Comparison of ENCODE assay signal across 24 cellular contexts in genomic region chr1:6695861-6696260, GRCh38.
"Had no signal": no experiment of that assay in that cellular context is flagged by ENCODE, and none has a peak within 500 bp of the region (broad histone marks: within the 10 kb centered on the region; RNA-seq: fewer than 3 reads in every experiment).

No MANE protein-coding gene starts in this region.

- H3K36me3 ChIP-seq: prostate gland, right lobe of liver, suprapubic skin, thyroid gland had no signal

- H3K4me1 ChIP-seq: foreskin keratinocyte had no signal

- H3K9me3 Mint-ChIP-seq: endodermal cell; immature natural killer cell; naive B cell; nephron; stimulated activated effector memory CD8-positive, alpha-beta T cell treated with anti-CD3 and anti-CD28 coated beads, Interleukin-12 subunit alpha, Interleukin-12 subunit beta, amount 100 ng/mL, for 72 hours; type B pancreatic cell had no signal

- H2AFZ ChIP-seq: parathyroid adenoma had no signal

- DNase-seq: effector CD4-positive, alpha-beta T cell; endodermal cell; erythroblast; foreskin keratinocyte; immature natural killer cell; left colon; left ventricle myocardium superior; mesenchymal stem cell; naive B cell; occipital lobe; right lobe of liver; stimulated activated CD4-positive, alpha-beta T cell treated with anti-CD3 and anti-CD28 coated beads, Interleukin-4, amount 100 ng/mL, for 1 hour; stimulated activated CD8-positive, alpha-beta memory T cell treated with anti-CD3 and anti-CD28 coated beads, Interleukin-4, amount 100 ng/mL, for 48 hours; stimulated activated naive CD8-positive, alpha-beta T cell treated with anti-CD3 and anti-CD28 coated beads, Interleukin-15, Interleukin-2, amounts not matched to agents 100 U/mL and 50 U/mL, for 24 hours; thyroid gland had no signal

- H3K4me3 ChIP-seq: lung, prostate gland, right lobe of liver, suprapubic skin, thyroid gland had no signal

- ATAC-seq: foreskin keratinocyte; left colon; left ventricle myocardium superior; right lobe of liver; stimulated activated effector memory CD8-positive, alpha-beta T cell treated with anti-CD3 and anti-CD28 coated beads, Interleukin-12 subunit alpha, Interleukin-12 subunit beta, amount 100 ng/mL, for 72 hours; stimulated activated naive CD8-positive, alpha-beta T cell treated with anti-CD3 and anti-CD28 coated beads, Interleukin-15, Interleukin-2, amounts not matched to agents 100 U/mL and 50 U/mL, for 24 hours had no signal

- H3K27ac Mint-ChIP-seq: immature natural killer cell; stimulated activated effector memory CD8-positive, alpha-beta T cell treated with anti-CD3 and anti-CD28 coated beads, Interleukin-12 subunit alpha, Interleukin-12 subunit beta, amount 100 ng/mL, for 72 hours had no signal

- H3K27ac ChIP-seq: foreskin keratinocyte, parathyroid adenoma, prostate gland, right lobe of liver, suprapubic skin, thyroid gland had no signal

- H3K27me3 ChIP-seq: foreskin keratinocyte, right lobe of liver, suprapubic skin, thyroid gland had no signal

- H3K4me3 Mint-ChIP-seq: endodermal cell; immature natural killer cell; naive B cell; nephron; stimulated activated effector memory CD8-positive, alpha-beta T cell treated with anti-CD3 and anti-CD28 coated beads, Interleukin-12 subunit alpha, Interleukin-12 subunit beta, amount 100 ng/mL, for 72 hours; type B pancreatic cell had no signal

- H3K9me3 ChIP-seq: prostate gland, right lobe of liver, suprapubic skin, thyroid gland had no signal

- H3K9ac ChIP-seq: parathyroid adenoma had no signal

- H3K27me3 Mint-ChIP-seq: naive B cell, type B pancreatic cell had no signal

- H3K36me3 Mint-ChIP-seq: immature natural killer cell, naive B cell had no signal

- FAIRE-seq: endothelial cell of umbilical vein, urothelium cell line had no signal
